1 cellular context compared by ENCODE assay signal in the genomic region with DNA sequence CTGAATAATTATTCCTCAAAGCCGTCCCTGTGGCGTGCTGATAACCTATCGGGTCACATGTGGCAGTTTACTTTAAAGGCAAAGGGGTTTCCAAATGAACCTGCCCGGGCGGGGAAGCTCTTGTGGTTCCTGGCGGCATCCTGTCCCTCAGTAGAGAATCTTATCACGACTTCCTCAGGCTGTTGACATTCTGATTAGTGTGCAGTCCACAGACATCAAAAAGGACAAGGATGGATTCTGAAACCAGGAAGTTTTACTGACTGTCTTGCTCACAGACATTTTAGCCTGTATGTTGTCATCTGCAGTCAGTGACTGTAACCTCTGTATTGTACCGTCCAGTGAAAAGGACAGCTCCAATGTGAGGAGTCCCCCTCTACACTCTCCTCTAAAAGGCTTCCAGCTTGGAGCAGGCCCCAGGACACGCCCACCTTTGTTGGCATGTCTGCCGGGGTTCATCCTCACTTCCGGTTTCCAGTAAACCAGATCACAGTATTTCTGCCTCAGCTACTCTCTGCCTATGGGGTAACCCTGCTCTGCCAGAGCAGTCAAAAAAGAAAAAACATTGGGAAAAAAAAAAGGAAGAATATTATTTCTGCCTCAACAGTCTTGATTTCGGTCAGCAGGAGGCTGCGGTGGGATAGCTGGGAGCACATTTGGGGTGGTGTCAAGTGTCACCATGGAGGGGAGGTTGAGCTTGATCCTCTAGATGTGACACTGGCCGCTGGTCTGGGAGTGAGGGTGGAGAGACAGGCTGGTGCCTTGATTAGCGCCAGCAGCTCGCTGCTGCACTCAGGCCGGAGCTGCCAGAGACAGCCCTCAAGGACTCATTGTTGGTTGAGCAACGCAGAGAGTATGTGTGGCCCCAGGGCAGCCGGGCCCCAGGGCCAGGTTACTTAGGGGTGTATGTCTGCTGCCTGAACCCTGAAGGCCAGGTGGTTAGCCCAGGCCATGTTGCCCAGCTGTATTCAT.
TF ChIP-seq lines count a peak whose summit lies in the region.

No MANE protein-coding gene starts in this region.

TF ChIP-seq in HepG2, 621 proteins besides CTCF, POLR2A, EP300 and RAD21 (continued from another document and continues in another):
- TF ChIP-seq, protein P1, sequence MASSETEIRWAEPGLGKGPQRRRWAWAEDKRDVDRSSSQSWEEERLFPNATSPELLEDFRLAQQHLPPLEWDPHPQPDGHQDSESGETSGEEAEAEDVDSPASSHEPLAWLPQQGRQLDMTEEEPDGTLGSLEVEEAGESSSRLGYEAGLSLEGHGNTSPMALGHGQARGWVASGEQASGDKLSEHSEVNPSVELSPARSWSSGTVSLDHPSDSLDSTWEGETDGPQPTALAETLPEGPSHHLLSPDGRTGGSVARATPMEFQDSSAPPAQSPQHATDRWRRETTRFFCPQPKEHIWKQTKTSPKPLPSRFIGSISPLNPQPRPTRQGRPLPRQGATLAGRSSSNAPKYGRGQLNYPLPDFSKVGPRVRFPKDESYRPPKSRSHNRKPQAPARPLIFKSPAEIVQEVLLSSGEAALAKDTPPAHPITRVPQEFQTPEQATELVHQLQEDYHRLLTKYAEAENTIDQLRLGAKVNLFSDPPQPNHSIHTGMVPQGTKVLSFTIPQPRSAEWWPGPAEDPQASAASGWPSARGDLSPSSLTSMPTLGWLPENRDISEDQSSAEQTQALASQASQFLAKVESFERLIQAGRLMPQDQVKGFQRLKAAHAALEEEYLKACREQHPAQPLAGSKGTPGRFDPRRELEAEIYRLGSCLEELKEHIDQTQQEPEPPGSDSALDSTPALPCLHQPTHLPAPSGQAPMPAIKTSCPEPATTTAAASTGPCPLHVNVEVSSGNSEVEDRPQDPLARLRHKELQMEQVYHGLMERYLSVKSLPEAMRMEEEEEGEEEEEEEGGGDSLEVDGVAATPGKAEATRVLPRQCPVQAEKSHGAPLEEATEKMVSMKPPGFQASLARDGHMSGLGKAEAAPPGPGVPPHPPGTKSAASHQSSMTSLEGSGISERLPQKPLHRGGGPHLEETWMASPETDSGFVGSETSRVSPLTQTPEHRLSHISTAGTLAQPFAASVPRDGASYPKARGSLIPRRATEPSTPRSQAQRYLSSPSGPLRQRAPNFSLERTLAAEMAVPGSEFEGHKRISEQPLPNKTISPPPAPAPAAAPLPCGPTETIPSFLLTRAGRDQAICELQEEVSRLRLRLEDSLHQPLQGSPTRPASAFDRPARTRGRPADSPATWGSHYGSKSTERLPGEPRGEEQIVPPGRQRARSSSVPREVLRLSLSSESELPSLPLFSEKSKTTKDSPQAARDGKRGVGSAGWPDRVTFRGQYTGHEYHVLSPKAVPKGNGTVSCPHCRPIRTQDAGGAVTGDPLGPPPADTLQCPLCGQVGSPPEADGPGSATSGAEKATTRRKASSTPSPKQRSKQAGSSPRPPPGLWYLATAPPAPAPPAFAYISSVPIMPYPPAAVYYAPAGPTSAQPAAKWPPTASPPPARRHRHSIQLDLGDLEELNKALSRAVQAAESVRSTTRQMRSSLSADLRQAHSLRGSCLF (CRISPR knock-in tag; IDR thresholded peaks at IDR 0.05; ENCODE audit: borderline replicate concordance) = no peak
- TF ChIP-seq SIN3B (IDR thresholded peaks at IDR 0.05; ENCODE audit: low read length) (no peak), ATF7-NPFF (CRISPR knock-in tag; IDR thresholded peaks at IDR 0.05; ENCODE audit: low read depth) (no peak), ZNF121 (CRISPR knock-in tag; IDR thresholded peaks at IDR 0.05) (no peak), HIVEP1 (CRISPR knock-in tag; IDR thresholded peaks at IDR 0.05) (0 out of 2 replicates have a peak, but pooled peaks have one; percentile 22), ZBTB20 (CRISPR knock-in tag; IDR thresholded peaks at IDR 0.05; ENCODE audit: borderline replicate concordance, low read depth) (no peak), ARID2 (CRISPR knock-in tag; IDR thresholded peaks at IDR 0.05; ENCODE audit: borderline replicate concordance) (0 out of 2 replicates have a peak, but pooled peaks have one; percentile 27), ZNF747 (CRISPR knock-in tag; IDR thresholded peaks at IDR 0.05; ENCODE audit: borderline replicate concordance) (0 out of 2 replicates have a peak, but pooled peaks have one; percentile 31), RAD51 (IDR thresholded peaks at IDR 0.05; ENCODE audit: borderline replicate concordance) (no peak), FOXP1 (IDR thresholded peaks at IDR 0.05) (no peak), FOXP1 (CRISPR knock-in tag; IDR thresholded peaks at IDR 0.05) (peak; percentile 47), IRX3 (CRISPR knock-in tag; IDR thresholded peaks at IDR 0.05; ENCODE audit: borderline replicate concordance, low read depth) (no peak), JUNB (CRISPR knock-in tag; IDR thresholded peaks at IDR 0.05; ENCODE audit: borderline replicate concordance) (no peak), ZBTB8A (CRISPR knock-in tag; IDR thresholded peaks at IDR 0.05; ENCODE audit: borderline replicate concordance, low read depth) (no peak), KLF9 (CRISPR knock-in tag; IDR thresholded peaks at IDR 0.05; ENCODE audit: low read depth) (peak; percentile 97), ZMYM2 (CRISPR knock-in tag; IDR thresholded peaks at IDR 0.05) (0 out of 2 replicates have a peak, but pooled peaks have one; percentile 35), ZNF468 (CRISPR knock-in tag; IDR thresholded peaks at IDR 0.05) (0 out of 2 replicates have a peak, but pooled peaks have one; percentile 57), NFRKB (IDR thresholded peaks at IDR 0.05) (no peak), HOXA7 (CRISPR knock-in tag; IDR thresholded peaks at IDR 0.05) (no peak), YEATS4 (CRISPR knock-in tag; IDR thresholded peaks at IDR 0.05; ENCODE audit: borderline replicate concordance) (peak; percentile 46; the same call in 1 of the 2 replicates), SIX4 (CRISPR knock-in tag; IDR thresholded peaks at IDR 0.05) (peak; percentile 47; the same call in 1 of the 2 replicates), SMAD3 (CRISPR knock-in tag; IDR thresholded peaks at IDR 0.05) (peak; percentile 20; the same call in 1 of the 2 replicates), RORA (CRISPR knock-in tag; IDR thresholded peaks at IDR 0.05) (no peak), ZNF317 (CRISPR knock-in tag; IDR thresholded peaks at IDR 0.05) (peak; percentile 10; the same call in 1 of the 2 replicates), NKX3-1 (CRISPR knock-in tag; IDR thresholded peaks at IDR 0.05) (no peak), ZFYVE20 (CRISPR knock-in tag; IDR thresholded peaks at IDR 0.05; ENCODE audit: borderline replicate concordance, low read depth) (no peak), SAFB2 (CRISPR knock-in tag; IDR thresholded peaks at IDR 0.05; ENCODE audit: borderline replicate concordance, low read depth) (no peak)
- TF ChIP-seq, protein P2, sequence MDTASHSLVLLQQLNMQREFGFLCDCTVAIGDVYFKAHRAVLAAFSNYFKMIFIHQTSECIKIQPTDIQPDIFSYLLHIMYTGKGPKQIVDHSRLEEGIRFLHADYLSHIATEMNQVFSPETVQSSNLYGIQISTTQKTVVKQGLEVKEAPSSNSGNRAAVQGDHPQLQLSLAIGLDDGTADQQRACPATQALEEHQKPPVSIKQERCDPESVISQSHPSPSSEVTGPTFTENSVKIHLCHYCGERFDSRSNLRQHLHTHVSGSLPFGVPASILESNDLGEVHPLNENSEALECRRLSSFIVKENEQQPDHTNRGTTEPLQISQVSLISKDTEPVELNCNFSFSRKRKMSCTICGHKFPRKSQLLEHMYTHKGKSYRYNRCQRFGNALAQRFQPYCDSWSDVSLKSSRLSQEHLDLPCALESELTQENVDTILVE (CRISPR knock-in tag; IDR thresholded peaks at IDR 0.05) = peak; percentile 67
- TF ChIP-seq, protein P3, sequence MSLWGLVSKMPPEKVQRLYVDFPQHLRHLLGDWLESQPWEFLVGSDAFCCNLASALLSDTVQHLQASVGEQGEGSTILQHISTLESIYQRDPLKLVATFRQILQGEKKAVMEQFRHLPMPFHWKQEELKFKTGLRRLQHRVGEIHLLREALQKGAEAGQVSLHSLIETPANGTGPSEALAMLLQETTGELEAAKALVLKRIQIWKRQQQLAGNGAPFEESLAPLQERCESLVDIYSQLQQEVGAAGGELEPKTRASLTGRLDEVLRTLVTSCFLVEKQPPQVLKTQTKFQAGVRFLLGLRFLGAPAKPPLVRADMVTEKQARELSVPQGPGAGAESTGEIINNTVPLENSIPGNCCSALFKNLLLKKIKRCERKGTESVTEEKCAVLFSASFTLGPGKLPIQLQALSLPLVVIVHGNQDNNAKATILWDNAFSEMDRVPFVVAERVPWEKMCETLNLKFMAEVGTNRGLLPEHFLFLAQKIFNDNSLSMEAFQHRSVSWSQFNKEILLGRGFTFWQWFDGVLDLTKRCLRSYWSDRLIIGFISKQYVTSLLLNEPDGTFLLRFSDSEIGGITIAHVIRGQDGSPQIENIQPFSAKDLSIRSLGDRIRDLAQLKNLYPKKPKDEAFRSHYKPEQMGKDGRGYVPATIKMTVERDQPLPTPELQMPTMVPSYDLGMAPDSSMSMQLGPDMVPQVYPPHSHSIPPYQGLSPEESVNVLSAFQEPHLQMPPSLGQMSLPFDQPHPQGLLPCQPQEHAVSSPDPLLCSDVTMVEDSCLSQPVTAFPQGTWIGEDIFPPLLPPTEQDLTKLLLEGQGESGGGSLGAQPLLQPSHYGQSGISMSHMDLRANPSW (CRISPR knock-in tag; IDR thresholded peaks at IDR 0.05; ENCODE audit: borderline replicate concordance) = no peak
- TF ChIP-seq, protein P4, sequence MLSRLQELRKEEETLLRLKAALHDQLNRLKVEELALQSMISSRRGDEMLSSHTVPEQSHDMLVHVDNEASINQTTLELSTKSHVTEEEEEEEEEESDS (CRISPR knock-in tag; IDR thresholded peaks at IDR 0.05; ENCODE audit: borderline replicate concordance) = no peak
- TF ChIP-seq, protein P5, sequence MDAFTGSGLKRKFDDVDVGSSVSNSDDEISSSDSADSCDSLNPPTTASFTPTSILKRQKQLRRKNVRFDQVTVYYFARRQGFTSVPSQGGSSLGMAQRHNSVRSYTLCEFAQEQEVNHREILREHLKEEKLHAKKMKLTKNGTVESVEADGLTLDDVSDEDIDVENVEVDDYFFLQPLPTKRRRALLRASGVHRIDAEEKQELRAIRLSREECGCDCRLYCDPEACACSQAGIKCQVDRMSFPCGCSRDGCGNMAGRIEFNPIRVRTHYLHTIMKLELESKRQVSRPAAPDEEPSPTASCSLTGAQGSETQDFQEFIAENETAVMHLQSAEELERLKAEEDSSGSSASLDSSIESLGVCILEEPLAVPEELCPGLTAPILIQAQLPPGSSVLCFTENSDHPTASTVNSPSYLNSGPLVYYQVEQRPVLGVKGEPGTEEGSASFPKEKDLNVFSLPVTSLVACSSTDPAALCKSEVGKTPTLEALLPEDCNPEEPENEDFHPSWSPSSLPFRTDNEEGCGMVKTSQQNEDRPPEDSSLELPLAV (CRISPR knock-in tag; conservative IDR thresholded peaks at IDR 0.05; ENCODE audit: low read depth) = no peak
- TF ChIP-seq, protein P6, sequence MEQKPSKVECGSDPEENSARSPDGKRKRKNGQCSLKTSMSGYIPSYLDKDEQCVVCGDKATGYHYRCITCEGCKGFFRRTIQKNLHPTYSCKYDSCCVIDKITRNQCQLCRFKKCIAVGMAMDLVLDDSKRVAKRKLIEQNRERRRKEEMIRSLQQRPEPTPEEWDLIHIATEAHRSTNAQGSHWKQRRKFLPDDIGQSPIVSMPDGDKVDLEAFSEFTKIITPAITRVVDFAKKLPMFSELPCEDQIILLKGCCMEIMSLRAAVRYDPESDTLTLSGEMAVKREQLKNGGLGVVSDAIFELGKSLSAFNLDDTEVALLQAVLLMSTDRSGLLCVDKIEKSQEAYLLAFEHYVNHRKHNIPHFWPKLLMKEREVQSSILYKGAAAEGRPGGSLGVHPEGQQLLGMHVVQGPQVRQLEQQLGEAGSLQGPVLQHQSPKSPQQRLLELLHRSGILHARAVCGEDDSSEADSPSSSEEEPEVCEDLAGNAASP (CRISPR knock-in tag; IDR thresholded peaks at IDR 0.05; ENCODE audit: borderline replicate concordance) = peak; percentile 47; the same call in 1 of the 2 replicates
- TF ChIP-seq, protein P7, sequence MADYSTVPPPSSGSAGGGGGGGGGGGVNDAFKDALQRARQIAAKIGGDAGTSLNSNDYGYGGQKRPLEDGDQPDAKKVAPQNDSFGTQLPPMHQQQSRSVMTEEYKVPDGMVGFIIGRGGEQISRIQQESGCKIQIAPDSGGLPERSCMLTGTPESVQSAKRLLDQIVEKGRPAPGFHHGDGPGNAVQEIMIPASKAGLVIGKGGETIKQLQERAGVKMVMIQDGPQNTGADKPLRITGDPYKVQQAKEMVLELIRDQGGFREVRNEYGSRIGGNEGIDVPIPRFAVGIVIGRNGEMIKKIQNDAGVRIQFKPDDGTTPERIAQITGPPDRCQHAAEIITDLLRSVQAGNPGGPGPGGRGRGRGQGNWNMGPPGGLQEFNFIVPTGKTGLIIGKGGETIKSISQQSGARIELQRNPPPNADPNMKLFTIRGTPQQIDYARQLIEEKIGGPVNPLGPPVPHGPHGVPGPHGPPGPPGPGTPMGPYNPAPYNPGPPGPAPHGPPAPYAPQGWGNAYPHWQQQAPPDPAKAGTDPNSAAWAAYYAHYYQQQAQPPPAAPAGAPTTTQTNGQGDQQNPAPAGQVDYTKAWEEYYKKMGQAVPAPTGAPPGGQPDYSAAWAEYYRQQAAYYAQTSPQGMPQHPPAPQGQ (CRISPR knock-in tag; IDR thresholded peaks at IDR 0.05; ENCODE audit: borderline replicate concordance) = no peak; the same call in 1 of the 2 replicates
- TF ChIP-seq, protein P8, sequence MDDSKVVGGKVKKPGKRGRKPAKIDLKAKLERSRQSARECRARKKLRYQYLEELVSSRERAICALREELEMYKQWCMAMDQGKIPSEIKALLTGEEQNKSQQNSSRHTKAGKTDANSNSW (CRISPR knock-in tag; IDR thresholded peaks at IDR 0.05; ENCODE audit: borderline replicate concordance) = 0 out of 2 replicates have a peak, but pooled peaks have one; percentile 44
- TF ChIP-seq, protein P9, sequence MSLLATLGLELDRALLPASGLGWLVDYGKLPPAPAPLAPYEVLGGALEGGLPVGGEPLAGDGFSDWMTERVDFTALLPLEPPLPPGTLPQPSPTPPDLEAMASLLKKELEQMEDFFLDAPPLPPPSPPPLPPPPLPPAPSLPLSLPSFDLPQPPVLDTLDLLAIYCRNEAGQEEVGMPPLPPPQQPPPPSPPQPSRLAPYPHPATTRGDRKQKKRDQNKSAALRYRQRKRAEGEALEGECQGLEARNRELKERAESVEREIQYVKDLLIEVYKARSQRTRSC (CRISPR knock-in tag; IDR thresholded peaks at IDR 0.05; ENCODE audit: low read depth) = no peak
- TF ChIP-seq, protein P10, sequence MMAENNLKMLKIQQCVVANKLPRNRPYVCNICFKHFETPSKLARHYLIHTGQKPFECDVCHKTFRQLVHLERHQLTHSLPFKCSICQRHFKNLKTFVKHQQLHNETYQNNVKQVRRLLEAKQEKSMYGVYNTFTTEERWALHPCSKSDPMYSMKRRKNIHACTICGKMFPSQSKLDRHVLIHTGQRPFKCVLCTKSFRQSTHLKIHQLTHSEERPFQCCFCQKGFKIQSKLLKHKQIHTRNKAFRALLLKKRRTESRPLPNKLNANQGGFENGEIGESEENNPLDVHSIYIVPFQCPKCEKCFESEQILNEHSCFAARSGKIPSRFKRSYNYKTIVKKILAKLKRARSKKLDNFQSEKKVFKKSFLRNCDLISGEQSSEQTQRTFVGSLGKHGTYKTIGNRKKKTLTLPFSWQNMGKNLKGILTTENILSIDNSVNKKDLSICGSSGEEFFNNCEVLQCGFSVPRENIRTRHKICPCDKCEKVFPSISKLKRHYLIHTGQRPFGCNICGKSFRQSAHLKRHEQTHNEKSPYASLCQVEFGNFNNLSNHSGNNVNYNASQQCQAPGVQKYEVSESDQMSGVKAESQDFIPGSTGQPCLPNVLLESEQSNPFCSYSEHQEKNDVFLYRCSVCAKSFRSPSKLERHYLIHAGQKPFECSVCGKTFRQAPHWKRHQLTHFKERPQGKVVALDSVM (CRISPR knock-in tag; IDR thresholded peaks at IDR 0.05) = no peak
